ENCODE assay signal across 16 cellular contexts in genomic region chr6:5215799-5216198, GRCh38.
"Had no signal": no experiment of that assay in that cellular context is flagged by ENCODE, and none has a peak within 500 bp of the region (broad histone marks: within the 10 kb centered on the region; RNA-seq: fewer than 3 reads in every experiment).

No MANE protein-coding gene starts in this region.

- H3K27ac ChIP-seq: body of pancreas, cardiac muscle cell, epithelial cell of prostate, lower lobe of right lung, spleen, upper lobe of right lung had no signal

- H3K9me3 ChIP-seq: body of pancreas, lower lobe of right lung, spleen, upper lobe of right lung had no signal

- H3K36me3 ChIP-seq: cardiac muscle cell had no signal

- H3K4me3 ChIP-seq: body of pancreas, cardiac muscle cell, lower lobe of right lung, spleen, upper lobe of right lung had no signal

- DNase-seq: activated CD4-positive, alpha-beta T cell treated with anti-CD3 and anti-CD28 coated beads, Interleukin-2, amount 10 ng/mL, durations not matched to agents 7 days and 5 days; activated CD8-positive, alpha-beta T cell treated with anti-CD3 and anti-CD28 coated beads, Interleukin-2, amount 10 ng/mL, durations not matched to agents 7 days and 5 days; activated gamma-delta T cell; anterior cingulate cortex; body of pancreas; kidney; lower lobe of right lung; natural killer cell; retina; spleen; stimulated activated CD4-positive, alpha-beta T cell treated with anti-CD3 and anti-CD28 coated beads, Interleukin-4, amount 100 ng/mL, for 1 hour; stimulated activated naive CD4-positive, alpha-beta T cell; T-helper 1 cell; upper lobe of right lung had no signal
